ENCODE assay signal across 9 cellular contexts in genomic region chr15:29569533-29570092, GRCh38.
DNase-seq lines count a peak whose midpoint lies in the region; TF ChIP-seq lines count a peak whose summit lies in the region.
"Had no signal": no experiment of that assay in that cellular context is flagged by ENCODE, and none has a peak within 500 bp of the region (broad histone marks: within the 10 kb centered on the region; RNA-seq: fewer than 3 reads in every experiment).

No MANE protein-coding gene starts in this region.

- no peak overlapping the region for H3K27ac ChIP-seq in CD4-positive, alpha-beta memory T cell (ENCODE audit: low read depth, low read length)
- no peak overlapping the region for H3K27ac ChIP-seq in esophagus squamous epithelium

- no peak for TF ChIP-seq POLR2A in esophagus squamous epithelium (IDR thresholded peaks at IDR 0.05)

- H3K27ac Mint-ChIP-seq in CD4-positive, alpha-beta memory T cell, result no peak overlapping the region

- DNase-seq in CD4-positive, alpha-beta memory T cell, result no peak
- DNase-seq in LoVo (ENCODE audit: low spot score), result peak; percentile 5
- DNase-seq in esophagus squamous epithelium (lab: John Stamatoyannopoulos, UW), result no peak
- DNase-seq in AG08395 (ENCODE audit: low spot score), result no peak
- DNase-seq in GM13977 (ENCODE audit: low spot score), result no peak
- no peak for DNase-seq in NCI-H1105 (lab: John Stamatoyannopoulos, UW)
- DNase-seq in stimulated activated CD8-positive, alpha-beta memory T cell treated with anti-CD3 and anti-CD28 coated beads, Interleukin-4, amount 100 ng/mL, for 48 hours, result no peak
- DNase-seq: foreskin melanocyte had no signal

- H3K4me1 Mint-ChIP-seq in CD4-positive, alpha-beta memory T cell, result peaks cover 2 to 20% (median 10%) of the 10 kb centered on the region in 4 donors

- H3K4me1 ChIP-seq in CD4-positive, alpha-beta memory T cell (ENCODE audit: insufficient read depth, low read length), result no peaks in the 10 kb centered on the region
- H3K4me1 ChIP-seq in esophagus squamous epithelium, result peaks cover 4 to 20% (median 7%) of the 10 kb centered on the region in 3 donors
- peaks cover 4% of the 10 kb centered on the region for H3K4me1 ChIP-seq in neuron (ENCODE audit: insufficient read depth, low read length)

- peaks cover 25 to 51% of the 10 kb centered on the region in 2 donors for H3K27me3 Mint-ChIP-seq in CD4-positive, alpha-beta memory T cell

- H3K27me3 ChIP-seq in CD4-positive, alpha-beta memory T cell (ENCODE audit: insufficient read depth, low read length), result peaks cover 28% of the 10 kb centered on the region
- H3K27me3 ChIP-seq in esophagus squamous epithelium (peaks cover 0 to 90% (median 5%) of the 10 kb centered on the region in 4 donors), neuron (ENCODE audit: insufficient read depth, low read length) (peaks cover 35% of the 10 kb centered on the region)

- no peaks in the 10 kb centered on the region for H3K36me3 Mint-ChIP-seq in CD4-positive, alpha-beta memory T cell

- WGBS in esophagus squamous epithelium, 2 donors, result 9 to 29% methylated on average over 6 to 12 of the region's 37 CpGs

- H3K4me3 ChIP-seq in CD4-positive, alpha-beta memory T cell (ENCODE audit: low read length in 2 of 2), result no peak overlapping the region
- peak overlapping the region; percentile 31 to 60 (median 42) for H3K4me3 ChIP-seq in esophagus squamous epithelium
- peak overlapping the region; percentile 72 for H3K4me3 ChIP-seq in neuron (ENCODE audit: low read length)

- H2AFZ ChIP-seq in neuron (ENCODE audit: low read depth, low read length), result peak overlapping the region; percentile 89

- in situ Hi-C loops in GM13977 (cut with MboI; ENCODE audit: low pct_unique_long_range_greater_than_20kb, low sequenced_read_pairs, unreplicated experiment), result no loop called here

- TF ChIP-seq CTCF in esophagus squamous epithelium (IDR thresholded peaks at IDR 0.05), result no peak
- TF ChIP-seq CTCF in GM13977 (IDR thresholded peaks at IDR 0.05; ENCODE audit: extremely low read depth, insufficient read depth, missing control alignments), result no peak

- POLR2A ChIA-PET in CD4-positive, alpha-beta memory T cell (lab: Charles Lee; ENCODE audit: partially characterized antibody), result no interaction called here

- intact Hi-C loops in CD4-positive, alpha-beta memory T cell (cut with micrococcal nuclease), result no loop called here
- intact Hi-C loops in esophagus squamous epithelium (cut with DNase I), result no loop called here

- peaks cover 0 to 9% (median 1%) of the 10 kb centered on the region in 8 donors for H3K9me3 Mint-ChIP-seq in CD4-positive, alpha-beta memory T cell

- CTCF ChIA-PET in CD4-positive, alpha-beta memory T cell (lab: Charles Lee; ENCODE audit: partially characterized antibody), result no interaction called here

- H3K36me3 ChIP-seq in CD4-positive, alpha-beta memory T cell (ENCODE audit: insufficient read depth, low read length), result no peaks in the 10 kb centered on the region
- H3K36me3 ChIP-seq in esophagus squamous epithelium, result no peaks in the 10 kb centered on the region
- no peaks in the 10 kb centered on the region for H3K36me3 ChIP-seq in neuron (ENCODE audit: insufficient read depth, low read length)

- no peaks in the 10 kb centered on the region for H3K9me3 ChIP-seq in CD4-positive, alpha-beta memory T cell (ENCODE audit: control insufficient read depth in 1 of 2, low read length in 2 of 2)
- H3K9me3 ChIP-seq in esophagus squamous epithelium, result no peaks in the 10 kb centered on the region
- H3K9me3 ChIP-seq in neuron (ENCODE audit: low read length), result peaks cover 2% of the 10 kb centered on the region

- H3K4me3 Mint-ChIP-seq in CD4-positive, alpha-beta memory T cell, result peak overlapping the region in 5 of 8 donors; percentile 21 to 73 (median 43)

Comparison
In these comparisons a context has a peak if more than half of its experiments do, and no peak if none do; other contexts are left out.
1. H3K4me3 ChIP-seq: peak in esophagus squamous epithelium (4 of 4) and neuron (single experiment); none in CD4-positive, alpha-beta memory T cell (0 of 2).